In genomic region chrX:19554786-19555185, GRCh38 we compare ENCODE assay signal across 12 cellular contexts. TPM values are rescaled to one million over a fixed set of nuclear protein-coding genes. Genes with fewer than 3 reads are reported as not detected.
DNase-seq lines count a peak whose midpoint lies in the region; ATAC-seq, FAIRE-seq and TF ChIP-seq lines count a peak whose summit lies in the region.
"Had no signal": no experiment of that assay in that cellular context is flagged by ENCODE, and none has a peak within 500 bp of the region (broad histone marks: within the 10 kb centered on the region; RNA-seq: fewer than 3 reads in every experiment).

No MANE protein-coding gene starts in this region.

- BruUV-seq in GM12878 (replicated peaks; lab: Mats Ljungman, UMichigan) = no TSS peak

- no peak overlapping the region for H3K27ac Mint-ChIP-seq in activated CD8-positive, alpha-beta memory T cell treated with anti-CD3 and anti-CD28 coated beads, Interleukin-2, amount 10 ng/mL, durations not matched to agents 7 days and 5 days

- in situ Hi-C loops in GM12878 (cut with MboI) = no loop called here
- in situ Hi-C loops in ACHN (cut with HindIII; ENCODE audit: low pct_ligation_motif_present, low pct_unique_long_range_greater_than_20kb, low sequenced_read_pairs) = no loop called here

- intact Hi-C loops in GM12878 (cut with micrococcal nuclease; ENCODE audit: unreplicated experiment) = no loop called here
- intact Hi-C loops in right lobe of liver (cut with DNase I) = no loop called here

- H3K36me3 ChIP-seq in GM12878 (ENCODE audit: control insufficient read depth in 2 of 2, insufficient read depth in 2 of 2, low read length in 1 of 2) = peaks cover 2 to 6% of the 10 kb centered on the region in 2 experiments
- H3K36me3 ChIP-seq in right lobe of liver = no peaks in the 10 kb centered on the region

- no peaks in the 10 kb centered on the region for H3K27me3 Mint-ChIP-seq in activated CD8-positive, alpha-beta memory T cell treated with anti-CD3 and anti-CD28 coated beads, Interleukin-2, amount 10 ng/mL, durations not matched to agents 7 days and 5 days
- H3K27me3 Mint-ChIP-seq: activated B cell treated with CpG ODN at 0.5 μM for 24 hours; effector memory CD8-positive, alpha-beta T cell had no signal

- H3K4me2 ChIP-seq in GM12878 (ENCODE audit: control insufficient read depth, insufficient read depth) = peak overlapping the region; percentile 20; the same call in 1 of the 2 replicates

- TF ChIP-seq CTCF in GM12878 (IDR thresholded peaks at IDR 0.05 in 2 of 3, conservative IDR thresholded peaks at IDR 0.05 in 1 of 3; ENCODE audit: control insufficient read depth in 2 of 3, extremely low read depth in 1 of 3, insufficient read depth in 1 of 3, low read depth in 3 of 3, low read length in 3 of 3) = no peak
- TF ChIP-seq CTCF in right lobe of liver (IDR thresholded peaks at IDR 0.05) = no peak

- H3K27ac ChIP-seq in GM12878 (ENCODE audit: control insufficient read depth, insufficient read depth) = peak overlapping the region; percentile 8; the same call in 1 of the 2 replicates
- H3K27ac ChIP-seq in right lobe of liver = no peak overlapping the region

- CTCF ChIA-PET in activated CD8-positive, alpha-beta memory T cell treated with anti-CD3 and anti-CD28 coated beads, Interleukin-2, amount 10 ng/mL, durations not matched to agents 7 days and 5 days (lab: Charles Lee) = no interaction called here
- CTCF ChIA-PET in GM12878 (lab: Yijun Ruan, JAX) = interaction anchor here (0.6 to 1.4 kb wide), 3 partner anchors 57 to 1204 kb away, joined by 3 read pairs; no protein-coding TSS in a partner anchor

- H3K4me3 Mint-ChIP-seq in activated CD8-positive, alpha-beta memory T cell treated with anti-CD3 and anti-CD28 coated beads, Interleukin-2, amount 10 ng/mL, durations not matched to agents 7 days and 5 days = no peak overlapping the region
- H3K4me3 Mint-ChIP-seq: activated B cell treated with CpG ODN at 0.5 μM for 24 hours; CD14-positive monocyte; effector memory CD8-positive, alpha-beta T cell had no signal

- RAD21 ChIA-PET in GM12878 (lab: Charles Lee; ENCODE audit: unreplicated experiment) = interaction anchor here (0.6 to 1.1 kb wide), 2 partner anchors 9 to 212 kb away, joined by 3 to 4 read pairs; no protein-coding TSS in a partner anchor

- TF ChIP-seq EP300 in GM12878 (IDR thresholded peaks at IDR 0.05; ENCODE audit: borderline replicate concordance in 1 of 2, control insufficient read depth in 1 of 2, low read depth in 2 of 2, low read length in 2 of 2) = no peak

- FAIRE-seq in GM12878 (lab: Jason Lieb, UNC) = no peak

- H3K4me3 ChIP-seq in GM12878 (no peak overlapping the region), right lobe of liver (no peak overlapping the region)

- H3K4me1 Mint-ChIP-seq in activated CD8-positive, alpha-beta memory T cell treated with anti-CD3 and anti-CD28 coated beads, Interleukin-2, amount 10 ng/mL, durations not matched to agents 7 days and 5 days = peaks cover 36% of the 10 kb centered on the region
- H3K4me1 Mint-ChIP-seq: CD14-positive monocyte had no signal

- peaks cover 7% of the 10 kb centered on the region for H3K4me1 ChIP-seq in GM12878 (ENCODE audit: control insufficient read depth, insufficient read depth, low read length)
- H3K4me1 ChIP-seq in right lobe of liver = no peaks in the 10 kb centered on the region

- no peak for TF ChIP-seq RAD21 in GM12878 (IDR thresholded peaks at IDR 0.05; ENCODE audit: insufficient read depth, low read depth, low read length)

- WGBS in GM12878 (ENCODE audit: insufficient coverage, insufficient replicate concordance, low lambda C conversion rate, missing lambda C conversion rate) = 11% methylated on average over 3 of the region's 3 CpGs
- WGBS in right lobe of liver (ENCODE audit: insufficient coverage, low coverage, low lambda C conversion rate, missing lambda C conversion rate) = 88% methylated on average over 2 of the region's 3 CpGs

- no peaks in the 10 kb centered on the region for H3K79me2 ChIP-seq in GM12878 (ENCODE audit: control insufficient read depth, insufficient read depth, low read length)

- no peak for TF ChIP-seq POLR2A in GM12878 (IDR thresholded peaks at IDR 0.05; ENCODE audit: low read depth, low read length)
- no peak for TF ChIP-seq POLR2A in right lobe of liver (IDR thresholded peaks at IDR 0.05)

- no peaks in the 10 kb centered on the region for H4K20me1 ChIP-seq in GM12878 (ENCODE audit: control insufficient read depth, insufficient read depth)

- no peak overlapping the region for H2AFZ ChIP-seq in GM12878 (ENCODE audit: control insufficient read depth, low read depth, low read length)

- peak; percentile 52 for ATAC-seq in activated CD8-positive, alpha-beta memory T cell treated with anti-CD3 and anti-CD28 coated beads, Interleukin-2, amount 10 ng/mL, durations not matched to agents 7 days and 5 days
- ATAC-seq in GM12878 (peak; percentile 70), right lobe of liver (no peak)
- ATAC-seq: effector memory CD8-positive, alpha-beta T cell had no signal

- H3K36me3 Mint-ChIP-seq in activated CD8-positive, alpha-beta memory T cell treated with anti-CD3 and anti-CD28 coated beads, Interleukin-2, amount 10 ng/mL, durations not matched to agents 7 days and 5 days = peaks cover 2% of the 10 kb centered on the region

- H3K27me3 ChIP-seq in GM12878 (replicated peaks in 1 of 2; ENCODE audit: control insufficient read depth in 2 of 2, insufficient read depth in 2 of 2, low read length in 1 of 2) (no peaks in the 10 kb centered on the region), right lobe of liver (no peaks in the 10 kb centered on the region)

- H3K9me3 Mint-ChIP-seq in activated CD8-positive, alpha-beta memory T cell treated with anti-CD3 and anti-CD28 coated beads, Interleukin-2, amount 10 ng/mL, durations not matched to agents 7 days and 5 days (ENCODE audit: low read depth) = no peaks in the 10 kb centered on the region
- H3K9me3 Mint-ChIP-seq: activated B cell treated with CpG ODN at 0.5 μM for 24 hours; CD14-positive monocyte; effector memory CD8-positive, alpha-beta T cell had no signal

- no peak overlapping the region for H3K9ac ChIP-seq in GM12878 (ENCODE audit: control insufficient read depth, insufficient read depth, low read length)

- peak; percentile 44 for DNase-seq in activated CD8-positive, alpha-beta memory T cell treated with anti-CD3 and anti-CD28 coated beads, Interleukin-2, amount 10 ng/mL, durations not matched to agents 7 days and 5 days
- DNase-seq in activated CD8-positive, alpha-beta memory T cell treated with anti-CD3 and anti-CD28 coated beads for 24 hours = no peak
- DNase-seq in M059J (ENCODE audit: low read depth) (peak; percentile 91), GM12878 (ENCODE audit: low read depth, low spot score) (peak; percentile 38), right lobe of liver (no peak), NCI-H1417 treated with DMSO at 0.1 percent for 48 hours (lab: John Stamatoyannopoulos, UW) (no peak), ACHN (no peak)
- DNase-seq in stimulated activated CD8-positive, alpha-beta memory T cell treated with anti-CD3 and anti-CD28 coated beads, Interleukin-4, amount 100 ng/mL, for 48 hours = peak; percentile 36
- DNase-seq: activated B cell treated with CpG ODN at 0.5 μM for 24 hours; effector memory CD8-positive, alpha-beta T cell; NCI-H69 had no signal

- SMC1A ChIA-PET in GM12878 (lab: Charles Lee; ENCODE audit: uncharacterized antibody, unreplicated experiment) = interaction anchor here (1.1 to 2.8 kb wide), 4 partner anchors 8 to 174 kb away, joined by 3 to 8 read pairs (median 4); no protein-coding TSS in a partner anchor

- no peaks in the 10 kb centered on the region for H3K9me3 ChIP-seq in GM12878 (replicated peaks; ENCODE audit: control insufficient read depth, insufficient read depth, low read length)
- H3K9me3 ChIP-seq in right lobe of liver = no peaks in the 10 kb centered on the region

- POLR2A ChIA-PET in GM12878 (lab: Charles Lee) = no interaction called here

TF ChIP-seq in GM12878, 131 proteins besides CTCF, POLR2A, EP300 and RAD21 (continues in another document):
- TF ChIP-seq TCF7 (IDR thresholded peaks at IDR 0.05; ENCODE audit: borderline replicate concordance) (no peak), PAX8 (IDR thresholded peaks at IDR 0.05) (no peak), IKZF1 (conservative IDR thresholded peaks at IDR 0.05) (peak; percentile 65)

RNA-seq across cellular contexts. Expression of gene MAP3K15, which starts 39.5 kb away (rescaled TPM):
- total RNA-seq in activated CD8-positive, alpha-beta memory T cell treated with anti-CD3 and anti-CD28 coated beads, Interleukin-2, amount 10 ng/mL, durations not matched to agents 7 days and 5 days = under 1 TPM; 0.21 to 0.38 TPM
- not detected in 2 replicates for total RNA-seq in M059J (2014; rRNA removed; shearing (Covaris generic))
- 0.08 and 0.12 TPM in 2 replicates for total RNA-seq in GM12878 (2013; cell fraction: nucleolus; rRNA removed)
- total RNA-seq in GM12878 (2014; rRNA removed) = not detected in 2 replicates
- not detected in 2 replicates for total RNA-seq in GM12878 (2014; rRNA removed; fragmentation: Illumina TruSeq; extraction: Trizol)
- total RNA-seq in GM12878 (2021) = not detected in 2 replicates
- polyA plus RNA-seq in GM12878 (2011; ENCODE audit: low read depth) = not detected
- polyA plus RNA-seq in GM12878 (2011; rRNA removed) = 0.12 and 0.16 TPM in 2 replicates
- 0.09 and 0.10 TPM in 2 replicates for polyA plus RNA-seq in GM12878 (2011; cell fraction: cytosol; rRNA removed)
- 0.16 and 0.19 TPM in 2 replicates for polyA plus RNA-seq in GM12878 (2011; cell fraction: nucleus; rRNA removed)
- 0.04 TPM in 1 of 2 replicates, not detected in the other for polyA plus RNA-seq in GM12878 (2012)
- not detected in 2 replicates for polyA plus RNA-seq in GM12878 (2014; fragmentation: Illumina TruSeq; extraction: Trizol)
- polyA plus RNA-seq in GM12878 (2014; fragmentation: Nextera tagmentation; extraction: Ambion mirVana) = not detected
- polyA plus RNA-seq in GM12878 (2014; rRNA removed) = 0.03 and 0.04 TPM in 2 replicates
- not detected for polyA plus RNA-seq in GM12878 (2016; fragmentation: Nextera tagmentation; extraction: Ambion mirVana)
- polyA minus RNA-seq in GM12878 (2011; rRNA and poly(A)+ RNA removed) = 0.10 TPM in 1 of 2 replicates, not detected in the other
- not detected in 2 replicates for polyA minus RNA-seq in GM12878 (2011; cell fraction: cytosol; rRNA and poly(A)+ RNA removed)
- polyA minus RNA-seq in GM12878 (2011; cell fraction: nucleus; rRNA and poly(A)+ RNA removed) = under 0.01 TPM in 1 of 2 replicates, not detected in the other
- under 1 TPM in 1 of 6 experiments, not detected in 5; 0.09 TPM for total RNA-seq in right lobe of liver
- polyA plus RNA-seq: CD14-positive monocyte had no signal

Comparison
In these comparisons a context has a peak if more than half of its experiments do, and no peak if none do; other contexts are left out.
1. DNase-seq: peak in activated CD8-positive, alpha-beta memory T cell treated with anti-CD3 and anti-CD28 coated beads, Interleukin-2, amount 10 ng/mL, durations not matched to agents 7 days and 5 days (single experiment), M059J (single experiment), GM12878 (single experiment) and stimulated activated CD8-positive, alpha-beta memory T cell treated with anti-CD3 and anti-CD28 coated beads, Interleukin-4, amount 100 ng/mL, for 48 hours (single experiment); none in activated CD8-positive, alpha-beta memory T cell treated with anti-CD3 and anti-CD28 coated beads for 24 hours (single experiment), right lobe of liver (0 of 3), NCI-H1417 treated with DMSO at 0.1 percent for 48 hours (single experiment) and ACHN (single experiment).
2. ATAC-seq: peak in activated CD8-positive, alpha-beta memory T cell treated with anti-CD3 and anti-CD28 coated beads, Interleukin-2, amount 10 ng/mL, durations not matched to agents 7 days and 5 days (single experiment) and GM12878 (single experiment); none in right lobe of liver (0 of 4).